ENCODE assay signal across 8 cellular contexts in genomic region chr2:240998706-240999000, GRCh38. TPM values are rescaled to one million over a fixed set of nuclear protein-coding genes. Genes with fewer than 3 reads are reported as not detected.
DNase-seq lines count a peak whose midpoint lies in the region; ATAC-seq and TF ChIP-seq lines count a peak whose summit lies in the region.

No MANE protein-coding gene starts in this region.

- H3K9me3 ChIP-seq in esophagus (ENCODE audit: control insufficient read depth in 2 of 2, insufficient read depth in 1 of 2, low read depth in 1 of 2, low read length in 1 of 2) (peaks cover 6 to 9% of the 10 kb centered on the region in 2 donors), psoas muscle (peaks cover 3% of the 10 kb centered on the region)

- 1 to 2% methylated on average over 42 to 52 of the region's 52 CpGs for WGBS in esophagus, 2 donors
- 0 to 1% (median 1%) methylated on average over 30 to 52 of the region's 52 CpGs for WGBS in psoas muscle, 3 donors

- H3K4me1 ChIP-seq in esophagus (ENCODE audit: control insufficient read depth in 2 of 2, insufficient read depth in 2 of 2, low read length in 1 of 2) = peaks cover 9 to 23% of the 10 kb centered on the region in 2 donors
- peaks cover 48% of the 10 kb centered on the region for H3K4me1 ChIP-seq in psoas muscle

- no peak for ATAC-seq in psoas muscle
- no peak for ATAC-seq in HG03521 (IDR thresholded peaks at IDR 0.05; ENCODE audit: unreplicated experiment)
- no peak for ATAC-seq in GM19452 (IDR thresholded peaks at IDR 0.05; ENCODE audit: unreplicated experiment)

- DNase-seq in LNCaP clone FGC (ENCODE audit: low read depth) (no peak), psoas muscle (no peak), amygdala (lab: John Stamatoyannopoulos, UW) (no peak), SKM-1 treated with dmso at 0.1 percent for 144 hours (lab: John Stamatoyannopoulos, UW; ENCODE audit: unreplicated experiment) (no peak)

- intact Hi-C loops in psoas muscle (cut with DNase I) = loop anchor here in 1 of 2 donors (10.0 kb wide), 1 partner anchor 414 kb away; the partner anchor contains the start of gene CAPN10

- H3K36me3 ChIP-seq in esophagus (ENCODE audit: control insufficient read depth in 2 of 2, insufficient read depth in 2 of 2, low read length in 1 of 2) (peaks cover 3% of the 10 kb centered on the region in 2 donors), psoas muscle (ENCODE audit: insufficient read depth in 1 of 2, low read depth in 1 of 2) (peaks cover 3 to 16% of the 10 kb centered on the region in 2 donors)

- peak overlapping the region; percentile 54 for H3K4me3 ChIP-seq in LNCaP clone FGC (ENCODE audit: low read depth, low read length)
- H3K4me3 ChIP-seq in esophagus (ENCODE audit: low read depth in 1 of 2, low read length in 2 of 2) = peak overlapping the region; percentile 65 to 68
- peak overlapping the region; percentile 85 for H3K4me3 ChIP-seq in psoas muscle

- TF ChIP-seq CTCF in C4-2B (conservative IDR thresholded peaks at IDR 0.05) (no peak), LNCaP clone FGC (IDR thresholded peaks at IDR 0.05; ENCODE audit: control insufficient read depth, extremely low read depth, insufficient read depth) (no peak), psoas muscle (IDR thresholded peaks at IDR 0.05) (no peak)

- no peaks in the 10 kb centered on the region for H3K27me3 ChIP-seq in esophagus (ENCODE audit: control insufficient read depth in 1 of 2, insufficient read depth in 2 of 2, low read length in 2 of 2)
- no peaks in the 10 kb centered on the region for H3K27me3 ChIP-seq in psoas muscle (ENCODE audit: insufficient read depth in 3 of 3, low read length in 2 of 3)

- H3K27ac ChIP-seq in C4-2B (peak overlapping the region; percentile 80), esophagus (ENCODE audit: low read depth in 2 of 2, low read length in 1 of 2) (peak overlapping the region; percentile 48 to 61), psoas muscle (peak overlapping the region; percentile 98)

RNA-seq across cellular contexts. Expression of gene SNED1, which starts 0.2 kb away (rescaled TPM):
- polyA plus RNA-seq in esophagus = 1 to 10 TPM; 3.3 to 3.6 TPM
- total RNA-seq in psoas muscle = 10 to 100 TPM in 2 of 4 donors, 1 to 10 TPM in 2; 8.6 to 36.9 (median 11.1) TPM
- polyA plus RNA-seq in psoas muscle = 1 to 10 TPM; 7.8 to 9.2 (median 9.2) TPM
